In the genomic region with DNA sequence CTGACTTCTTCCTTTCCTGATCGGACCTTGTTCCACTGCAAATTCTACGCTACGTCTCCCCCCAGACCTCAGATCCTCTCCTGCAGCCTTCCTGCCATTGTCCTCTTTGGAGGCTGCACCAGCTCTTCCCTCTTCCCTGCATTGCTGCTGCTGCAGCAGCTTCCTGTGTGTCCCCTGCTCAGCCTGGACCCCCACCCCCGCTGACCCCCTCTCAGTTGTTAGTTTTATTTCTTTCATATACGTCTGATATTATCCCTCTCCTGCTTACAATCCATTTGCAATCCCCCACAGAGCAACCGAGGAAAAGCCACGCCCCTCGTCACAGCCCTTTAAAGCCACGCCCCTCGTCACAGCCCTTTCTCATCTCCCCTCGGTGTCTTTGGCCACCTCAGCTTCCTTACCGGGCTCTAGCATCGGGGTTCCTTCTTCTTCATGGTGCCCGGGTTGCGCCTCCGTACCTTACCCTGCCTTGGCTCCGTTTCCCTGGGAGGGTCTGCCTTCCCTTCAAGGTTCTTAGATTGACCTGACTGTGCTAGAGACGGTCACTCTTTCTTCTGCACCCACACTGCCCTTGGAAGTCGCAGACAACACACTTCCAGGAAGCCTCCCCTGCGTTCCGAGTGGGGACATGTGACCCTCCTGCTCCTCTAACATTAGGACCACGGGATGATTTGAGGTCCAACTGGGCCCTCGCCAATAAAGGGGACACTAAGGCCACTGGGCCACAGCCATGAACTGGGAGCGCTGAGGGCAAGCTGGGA, we compare ENCODE assay signal across 1 cellular context.
TF ChIP-seq lines count a peak whose summit lies in the region.

No MANE protein-coding gene starts in this region.

TF ChIP-seq in H1, 55 proteins besides CTCF, POLR2A, EP300 and RAD21:
- no peak for TF ChIP-seq RBBP5 (IDR thresholded peaks at IDR 0.05; ENCODE audit: borderline replicate concordance, low read depth, low read length)
- TF ChIP-seq, protein P1, sequence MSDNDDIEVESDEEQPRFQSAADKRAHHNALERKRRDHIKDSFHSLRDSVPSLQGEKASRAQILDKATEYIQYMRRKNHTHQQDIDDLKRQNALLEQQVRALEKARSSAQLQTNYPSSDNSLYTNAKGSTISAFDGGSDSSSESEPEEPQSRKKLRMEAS (IDR thresholded peaks at IDR 0.05), result no peak
- TF ChIP-seq BRCA1 (IDR thresholded peaks at IDR 0.05; ENCODE audit: low read depth, low read length), result no peak
- no peak for TF ChIP-seq BCL11A (IDR thresholded peaks at IDR 0.05; ENCODE audit: low read depth in 2 of 2, low read length in 2 of 2)
- no peak for TF ChIP-seq EGR1 (IDR thresholded peaks at IDR 0.05; ENCODE audit: borderline replicate concordance, low read depth, low read length)
- TF ChIP-seq POLR2AphosphoS5 (IDR thresholded peaks at IDR 0.05; ENCODE audit: low read depth, low read length), result no peak
- TF ChIP-seq PHF8 (conservative IDR thresholded peaks at IDR 0.05; ENCODE audit: low read depth, low read length), result no peak
- TF ChIP-seq RFX5 (IDR thresholded peaks at IDR 0.05; ENCODE audit: borderline replicate concordance, low read depth, low read length), result no peak
- TF ChIP-seq CBX8 (IDR thresholded peaks at IDR 0.05; ENCODE audit: borderline replicate concordance, low read depth, low read length), result no peak
- TF ChIP-seq, protein P2, sequence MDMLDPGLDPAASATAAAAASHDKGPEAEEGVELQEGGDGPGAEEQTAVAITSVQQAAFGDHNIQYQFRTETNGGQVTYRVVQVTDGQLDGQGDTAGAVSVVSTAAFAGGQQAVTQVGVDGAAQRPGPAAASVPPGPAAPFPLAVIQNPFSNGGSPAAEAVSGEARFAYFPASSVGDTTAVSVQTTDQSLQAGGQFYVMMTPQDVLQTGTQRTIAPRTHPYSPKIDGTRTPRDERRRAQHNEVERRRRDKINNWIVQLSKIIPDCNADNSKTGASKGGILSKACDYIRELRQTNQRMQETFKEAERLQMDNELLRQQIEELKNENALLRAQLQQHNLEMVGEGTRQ (IDR thresholded peaks at IDR 0.05; ENCODE audit: low read length), result no peak
- TF ChIP-seq SUZ12 (IDR thresholded peaks at IDR 0.05; ENCODE audit: low read length), result no peak
- TF ChIP-seq CTBP2 (IDR thresholded peaks at IDR 0.05; ENCODE audit: borderline replicate concordance, insufficient read depth, insufficient read length, low read length), result no peak
- TF ChIP-seq CBX5 (IDR thresholded peaks at IDR 0.05; ENCODE audit: low read depth, low read length), result no peak
